ENCODE assay signal across 1 cellular context in the genomic region with DNA sequence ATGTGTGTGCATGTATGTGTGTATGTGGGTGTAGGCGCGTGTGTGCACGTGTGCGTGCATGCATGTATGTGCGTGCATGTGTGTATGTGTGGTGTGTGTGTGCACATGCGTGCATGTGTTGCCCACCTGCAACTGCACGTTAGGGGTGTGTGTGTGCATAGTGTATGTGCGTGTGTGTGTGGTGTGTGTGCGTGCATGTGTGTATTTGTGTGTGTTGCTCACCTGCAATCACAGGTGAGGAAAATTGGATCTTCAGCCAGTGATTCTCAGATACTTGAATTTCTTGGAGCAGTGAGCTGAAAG.
TF ChIP-seq lines count a peak whose summit lies in the region.

No MANE protein-coding gene starts in this region.

TF ChIP-seq in H1, 55 proteins besides CTCF, POLR2A, EP300 and RAD21 (continued from another document):
- TF ChIP-seq BACH1 (IDR thresholded peaks at IDR 0.05; ENCODE audit: low read length): no peak
